Comparison of ENCODE assay signal across 19 cellular contexts in the genomic region with DNA sequence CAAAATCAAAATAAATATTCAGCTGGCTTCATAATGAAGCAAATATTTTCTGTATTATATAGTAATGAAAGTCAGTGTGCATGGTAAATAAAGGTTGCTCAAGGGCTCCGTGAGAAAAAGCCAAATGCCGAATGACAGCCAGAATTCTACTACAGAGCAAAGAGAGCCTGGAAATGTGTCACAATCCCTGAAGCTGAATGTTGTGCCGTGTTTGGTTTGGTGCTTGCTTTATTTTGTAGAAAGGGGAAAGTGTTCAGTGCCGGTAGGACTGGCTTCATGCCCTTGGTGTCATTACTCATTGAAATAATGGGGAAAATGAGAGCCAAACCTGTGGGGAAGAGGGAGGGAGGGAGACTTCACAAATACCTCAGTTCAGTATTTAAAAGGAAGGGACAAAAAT. TPM values are rescaled to one million over a fixed set of nuclear protein-coding genes. Genes with fewer than 3 reads are reported as not detected.
DNase-seq lines count a peak whose midpoint lies in the region; FAIRE-seq and TF ChIP-seq lines count a peak whose summit lies in the region.
"Had no signal": no experiment of that assay in that cellular context is flagged by ENCODE, and none has a peak within 500 bp of the region (broad histone marks: within the 10 kb centered on the region; RNA-seq: fewer than 3 reads in every experiment).

No MANE protein-coding gene starts in this region.

- H3K9me3 Mint-ChIP-seq in HFFc6 (peaks cover 4% of the 10 kb centered on the region; the same call in 1 of the 2 replicates), brain (peaks cover 0 to 3% (median 0%) of the 10 kb centered on the region in 5 experiments)
- H3K9me3 Mint-ChIP-seq: activated CD4-positive, alpha-beta memory T cell treated with anti-CD3 and anti-CD28 coated beads for 36 hours had no signal

- DNase-seq in HFFc6 (no peak), keratinocyte (ENCODE audit: low read depth, low spot score) (no peak), NCI-H2227 (lab: John Stamatoyannopoulos, UW; ENCODE audit: unreplicated experiment) (no peak)
- DNase-seq in activated CD4-positive, CD25-positive, alpha-beta regulatory T cell treated with anti-CD3 and anti-CD28 coated beads, Interleukin-2, amount 50 U/mL, for 72 hours: no peak
- no peak for DNase-seq in activated effector memory CD4-positive, alpha-beta T cell treated with Interleukin-2 at 50 U/mL for 16 hours
- DNase-seq in effector memory CD4-positive, alpha-beta T cell: no peak
- DNase-seq: activated CD4-positive, alpha-beta memory T cell treated with anti-CD3 and anti-CD28 coated beads for 36 hours; CD8-positive, alpha-beta memory T cell; effector CD4-positive, alpha-beta T cell; MM.1S; NCI-H2171 treated with DMSO at 0.1 percent for 48 hours; stimulated activated CD4-positive, alpha-beta T cell treated with anti-CD3 and anti-CD28 coated beads, Interleukin-2, amount 100 ng/mL, for 24 hours; upper lobe of left lung had no signal

- H3K4me1 ChIP-seq in keratinocyte (ENCODE audit: control insufficient read depth, extremely low read depth, insufficient read depth, low read length): peaks cover 13% of the 10 kb centered on the region
- H3K4me1 ChIP-seq in stomach smooth muscle (ENCODE audit: control insufficient read depth, insufficient read depth, low read length): peaks cover 15% of the 10 kb centered on the region
- no peaks in the 10 kb centered on the region for H3K4me1 ChIP-seq in effector memory CD4-positive, alpha-beta T cell (ENCODE audit: control insufficient read depth, insufficient read depth, low read length, poor library complexity, severe bottlenecking)

- dilution Hi-C loops in keratinocyte (cut with MboI; ENCODE audit: extremely low pct_ligation_motif_present, low sequenced_read_pairs): no loop called here

- H3K4me3 Mint-ChIP-seq in HFFc6 (peak overlapping the region; percentile 60), brain (peak overlapping the region in 2 of 5 experiments; percentile 44 to 52)
- H3K4me3 Mint-ChIP-seq: activated CD4-positive, alpha-beta memory T cell treated with anti-CD3 and anti-CD28 coated beads for 36 hours; CD8-positive, alpha-beta memory T cell had no signal

- H3K4me3 ChIP-seq in keratinocyte (ENCODE audit: control insufficient read depth in 2 of 3, extremely low read depth in 1 of 3, insufficient read depth in 2 of 3, low read depth in 1 of 3, low read length in 3 of 3): no peak overlapping the region
- H3K4me3 ChIP-seq in stomach smooth muscle (ENCODE audit: low read length in 2 of 2): peak overlapping the region; percentile 38 to 54
- H3K4me3 ChIP-seq in effector memory CD4-positive, alpha-beta T cell (ENCODE audit: insufficient read depth, low read depth, low read length, poor library complexity, severe bottlenecking): no peak overlapping the region
- H3K4me3 ChIP-seq: SJSA1, upper lobe of left lung had no signal

- peak overlapping the region; percentile 25 for H3K4me2 ChIP-seq in keratinocyte (ENCODE audit: control insufficient read depth, extremely low read depth, insufficient read depth, low read depth, low read length)

- H3K9me3 ChIP-seq in keratinocyte (ENCODE audit: control insufficient read depth, low read depth, low read length) (no peaks in the 10 kb centered on the region), stomach smooth muscle (ENCODE audit: control insufficient read depth in 2 of 2, low read length in 2 of 2) (no peaks in the 10 kb centered on the region)
- no peaks in the 10 kb centered on the region for H3K9me3 ChIP-seq in effector memory CD4-positive, alpha-beta T cell (ENCODE audit: control insufficient read depth, low read length)
- H3K9me3 ChIP-seq: SJSA1, upper lobe of left lung had no signal

- no peaks in the 10 kb centered on the region for H3K79me2 ChIP-seq in keratinocyte (ENCODE audit: control insufficient read depth, insufficient read depth, low read length)

- TF ChIP-seq CTCF in HFFc6 (IDR thresholded peaks at IDR 0.05) (no peak), brain (conservative IDR thresholded peaks at IDR 0.05) (no peak), keratinocyte (optimal IDR thresholded peaks at IDR 0.05 in 1 of 3, IDR thresholded peaks at IDR 0.05 in 1 of 3, conservative IDR thresholded peaks at IDR 0.05 in 1 of 3; ENCODE audit: extremely low read depth in 1 of 3, insufficient read depth in 2 of 3, low read length in 3 of 3) (no peak)

- H3K27me3 ChIP-seq in keratinocyte (ENCODE audit: control insufficient read depth, extremely low read depth, insufficient read depth, low read length) (no peaks in the 10 kb centered on the region), stomach smooth muscle (ENCODE audit: control insufficient read depth in 1 of 2, insufficient read depth in 2 of 2, low read length in 2 of 2) (no peaks in the 10 kb centered on the region)
- H3K27me3 ChIP-seq in effector memory CD4-positive, alpha-beta T cell (replicated peaks; ENCODE audit: control insufficient read depth, insufficient read depth, low read length, poor library complexity, severe bottlenecking): no peaks in the 10 kb centered on the region
- H3K27me3 ChIP-seq: SJSA1, upper lobe of left lung had no signal

- H3K36me3 Mint-ChIP-seq in HFFc6 (ENCODE audit: low read depth) (peaks cover 6% of the 10 kb centered on the region), brain (no peaks in the 10 kb centered on the region)
- H3K36me3 Mint-ChIP-seq: activated CD4-positive, alpha-beta memory T cell treated with anti-CD3 and anti-CD28 coated beads for 36 hours; CD8-positive, alpha-beta memory T cell had no signal

- H3K27ac ChIP-seq in keratinocyte (ENCODE audit: control insufficient read depth, insufficient read depth, low read length) (no peak overlapping the region), stomach smooth muscle (ENCODE audit: low read length) (peak overlapping the region; percentile 58)
- no peak overlapping the region for H3K27ac ChIP-seq in effector memory CD4-positive, alpha-beta T cell (ENCODE audit: insufficient read depth, low read length, poor library complexity, severe bottlenecking)
- H3K27ac ChIP-seq: SJSA1 had no signal

- H3K4me1 Mint-ChIP-seq in HFFc6 (ENCODE audit: low read depth) (peaks cover 53% of the 10 kb centered on the region), brain (peaks cover 21% of the 10 kb centered on the region)
- H3K4me1 Mint-ChIP-seq: CD8-positive, alpha-beta memory T cell had no signal

- H3K9me1 ChIP-seq in keratinocyte (ENCODE audit: control insufficient read depth, extremely low read depth, insufficient read depth, low read length): no peaks in the 10 kb centered on the region

- H3K27me3 Mint-ChIP-seq in HFFc6 (ENCODE audit: insufficient read depth): no peaks in the 10 kb centered on the region
- no peaks in the 10 kb centered on the region for H3K27me3 Mint-ChIP-seq in brain
- H3K27me3 Mint-ChIP-seq: activated CD4-positive, alpha-beta memory T cell treated with anti-CD3 and anti-CD28 coated beads for 36 hours had no signal

- peak; percentile 69 for FAIRE-seq in keratinocyte (lab: Jason Lieb, UNC)
- FAIRE-seq: GM12892, islet of Langerhans, TTC549 had no signal

- peak overlapping the region; percentile 55 for H3K27ac Mint-ChIP-seq in HFFc6
- H3K27ac Mint-ChIP-seq in brain: peak overlapping the region in 3 of 5 experiments; percentile 52 to 57 (median 54)
- H3K27ac Mint-ChIP-seq: activated CD4-positive, alpha-beta memory T cell treated with anti-CD3 and anti-CD28 coated beads for 36 hours; CD8-positive, alpha-beta memory T cell had no signal

- no peaks in the 10 kb centered on the region for H4K20me1 ChIP-seq in keratinocyte (ENCODE audit: control insufficient read depth, extremely low read depth, insufficient read depth, low read length)

- peak overlapping the region; percentile 89 for H2AFZ ChIP-seq in keratinocyte (ENCODE audit: control insufficient read depth, low read length)

- H3K36me3 ChIP-seq in keratinocyte (ENCODE audit: control insufficient read depth in 2 of 2, extremely low read depth in 1 of 2, insufficient read depth in 2 of 2, low read length in 2 of 2) (no peaks in the 10 kb centered on the region), stomach smooth muscle (ENCODE audit: control insufficient read depth in 2 of 2, insufficient read depth in 2 of 2, low read length in 2 of 2) (no peaks in the 10 kb centered on the region)
- H3K36me3 ChIP-seq in effector memory CD4-positive, alpha-beta T cell (ENCODE audit: control insufficient read depth, insufficient read depth, low read length): no peaks in the 10 kb centered on the region
- H3K36me3 ChIP-seq: SJSA1, upper lobe of left lung had no signal

- H3K9ac ChIP-seq in keratinocyte (ENCODE audit: control insufficient read depth, extremely low read depth, insufficient read depth, low read length) (no peak overlapping the region), stomach smooth muscle (ENCODE audit: low read length in 2 of 2) (peak overlapping the region in 1 of 2 donors; percentile 45)

RNA-seq across cellular contexts. Expression of gene ADAMTSL1, which starts 26.8 kb away (rescaled TPM):
- total RNA-seq in HFFc6 (2021; fragmentation: NEBNext Ultra II Directional; extraction: Animal tissue kit (Norgen Biotek cat#: 25700)): 10 to 100 TPM; 37.3 to 98.1 (median 90.8) TPM
- polyA plus RNA-seq in brain (ENCODE audit: insufficient read depth, low read depth, low replicate concordance) (43.5 TPM), keratinocyte (0.35 to 2.2 TPM (median 1.1 TPM) in 3 replicates)
- polyA plus RNA-seq in keratinocyte (2011; ENCODE audit: low read depth): not detected
- polyA plus RNA-seq in keratinocyte (2011; cell fraction: cytosol; rRNA removed): 0.23 and 0.30 TPM in 2 replicates
- 0.69 and 1.4 TPM in 2 replicates for polyA plus RNA-seq in keratinocyte (2011; cell fraction: nucleus; rRNA removed)
- polyA plus RNA-seq in keratinocyte (2012; ENCODE audit: low replicate concordance): 0.14 and 1.1 TPM in 2 replicates
- 2.4 to 5.1 TPM (median 3.0 TPM) in 3 replicates for polyA minus RNA-seq in keratinocyte
- 3.3 TPM for polyA minus RNA-seq in keratinocyte (2011; cell fraction: cytosol; rRNA and poly(A)+ RNA removed)
- 1.3 and 4.3 TPM in 2 replicates for polyA minus RNA-seq in keratinocyte (2011; cell fraction: nucleus; rRNA and poly(A)+ RNA removed)
- total RNA-seq: activated CD4-positive, alpha-beta memory T cell treated with anti-CD3 and anti-CD28 coated beads for 36 hours; CD8-positive, alpha-beta memory T cell had no signal
- polyA plus RNA-seq: CD8-positive, alpha-beta memory T cell had no signal

Comparison
In these comparisons a context has a peak if more than half of its experiments do, and no peak if none do; other contexts are left out.
1. H3K4me3 ChIP-seq: peak in stomach smooth muscle (2 of 2); none in keratinocyte (0 of 3) and effector memory CD4-positive, alpha-beta T cell (single experiment).
2. RNA of gene ADAMTSL1, which starts 26.8 kb away (polyA plus RNA-seq): 43.5 TPM in brain (single experiment); 0.14 to 2.2 TPM in keratinocyte; every median in the first group is over 10 times any median in the second.